ENCODE assay signal across 22 cellular contexts in genomic region chr13:81957121-81957520, GRCh38.
DNase-seq lines count a peak whose midpoint lies in the region; ATAC-seq, FAIRE-seq and TF ChIP-seq lines count a peak whose summit lies in the region.
"Had no signal": no experiment of that assay in that cellular context is flagged by ENCODE, and none has a peak within 500 bp of the region (broad histone marks: within the 10 kb centered on the region; RNA-seq: fewer than 3 reads in every experiment).

No MANE protein-coding gene starts in this region.

- H3K9me3 ChIP-seq in HepG2 (ENCODE audit: low read length) (no peaks in the 10 kb centered on the region), right lobe of liver (no peaks in the 10 kb centered on the region)
- H3K9me3 ChIP-seq: pancreas had no signal

- no peak overlapping the region for H2AFZ ChIP-seq in HepG2 (ENCODE audit: low read length)

- TF ChIP-seq CTCF in HepG2 (CRISPR knock-in tag; IDR thresholded peaks at IDR 0.05) (peak; percentile 32), right lobe of liver (IDR thresholded peaks at IDR 0.05) (peak in 1 of 4 donors; percentile 8), NB4 (IDR thresholded peaks at IDR 0.05; ENCODE audit: low read depth, low read length) (peak; percentile 53), epithelial cell of proximal tubule (conservative IDR thresholded peaks at IDR 0.05; ENCODE audit: low read depth, low read length) (peak; percentile 49)

- CTCF ChIA-PET in HepG2 (lab: Yijun Ruan, JAX; ENCODE audit: low intra/inter-chr PET ratio, low total read pairs) = no interaction called here

- TF ChIP-seq EP300 in HepG2 (IDR thresholded peaks at IDR 0.05; ENCODE audit: low read depth in 2 of 2, low read length in 2 of 2) = no peak
- no peak for TF ChIP-seq EP300 in HepG2 (CRISPR knock-in tag; IDR thresholded peaks at IDR 0.05; ENCODE audit: borderline replicate concordance)

- no peak overlapping the region for H3K4me2 ChIP-seq in HepG2 (ENCODE audit: low read depth, low read length)

- no TSS peak for BruUV-seq in HepG2 (replicated peaks; lab: Mats Ljungman, UMichigan)

- TF ChIP-seq RAD21 in HepG2 (CRISPR knock-in tag; IDR thresholded peaks at IDR 0.05) = no peak

- no peaks in the 10 kb centered on the region for H3K27me3 ChIP-seq in HepG2 (ENCODE audit: control insufficient read depth in 1 of 2, insufficient read depth in 2 of 2, low read length in 2 of 2)
- H3K27me3 ChIP-seq in right lobe of liver = no peaks in the 10 kb centered on the region
- H3K27me3 ChIP-seq: pancreas had no signal

- H3K4me1 ChIP-seq in HepG2 (ENCODE audit: insufficient read depth, low read length) = no peaks in the 10 kb centered on the region
- no peaks in the 10 kb centered on the region for H3K4me1 ChIP-seq in right lobe of liver
- H3K4me1 ChIP-seq: pancreas had no signal

- H3K36me3 ChIP-seq in HepG2 (replicated peaks in 1 of 2; ENCODE audit: control insufficient read depth in 1 of 2, insufficient read depth in 2 of 2, low read length in 2 of 2) (no peaks in the 10 kb centered on the region), right lobe of liver (no peaks in the 10 kb centered on the region)
- H3K36me3 ChIP-seq: pancreas had no signal

- no peaks in the 10 kb centered on the region for H3K79me2 ChIP-seq in HepG2 (ENCODE audit: insufficient read depth, low read length)

- no peaks in the 10 kb centered on the region for H4K20me1 ChIP-seq in HepG2 (ENCODE audit: insufficient read depth, low read length)

- H3K27ac ChIP-seq in HepG2 (ENCODE audit: extremely low read length, insufficient read depth, low read length) (no peak overlapping the region), right lobe of liver (no peak overlapping the region)
- H3K27ac ChIP-seq: pancreas had no signal

- DNase-seq in HepG2 (ENCODE audit: low spot score) = peak; percentile 2
- DNase-seq in right lobe of liver = no peak
- peak; percentile 13 for DNase-seq in NB4 (ENCODE audit: low read depth)
- no peak for DNase-seq in epithelial cell of proximal tubule (ENCODE audit: low read depth)
- no peak for DNase-seq in midbrain (lab: John Stamatoyannopoulos, UW)
- no peak for DNase-seq in activated effector memory CD4-positive, alpha-beta T cell treated with Interleukin-2 at 50 U/mL for 16 hours
- DNase-seq: activated CD4-positive, alpha-beta T cell treated with anti-CD3 and anti-CD28 coated beads for 36 hours; activated CD8-positive, alpha-beta memory T cell treated with anti-CD3 and anti-CD28 coated beads, Interleukin-2, amount 50 U/mL, for 4 hours; activated naive CD4-positive, alpha-beta T cell treated with anti-CD3 and anti-CD28 coated beads, Interleukin-2, amount 50 U/mL, for 16 hours; COR-L47; dermis blood vessel endothelial cell; GDM1; head of caudate nucleus; NCI-H2081 treated with DMSO at 0.1 percent for 48 hours; NCI-H526 treated with DMSO at 0.1 percent for 48 hours; pancreas; stimulated activated naive B cell treated with anti-CD40 and anti-IgM and Interleukin-4, amounts not matched to agents 10 μg/mL and 1 μg/mL and 100 μg/mL, for 72 hours; T-helper 2 cell; trophoblast cell had no signal

- peak; percentile 72 for ATAC-seq in HepG2
- ATAC-seq in right lobe of liver = no peak
- ATAC-seq in GM21515 (IDR thresholded peaks at IDR 0.05; ENCODE audit: unreplicated experiment) = no peak
- no peak for ATAC-seq in HG03108 (IDR thresholded peaks at IDR 0.05; ENCODE audit: unreplicated experiment)
- ATAC-seq: activated CD4-positive, alpha-beta T cell treated with anti-CD3 and anti-CD28 coated beads for 36 hours; pancreas; stimulated activated naive B cell treated with anti-CD40 and anti-IgM and Interleukin-4, amounts not matched to agents 10 μg/mL and 1 μg/mL and 100 μg/mL, for 72 hours had no signal

- in situ Hi-C loops in HepG2 (cut with HindIII; ENCODE audit: extremely low pct_ligation_motif_present, low pct_unique_long_range_greater_than_20kb) = no loop called here

- TF ChIP-seq POLR2A in HepG2 (IDR thresholded peaks at IDR 0.05; ENCODE audit: insufficient read depth in 1 of 2, low read depth in 2 of 2, low read length in 2 of 2) = no peak
- TF ChIP-seq POLR2A in right lobe of liver (IDR thresholded peaks at IDR 0.05) = no peak
- no peak for TF ChIP-seq POLR2A in NB4 (IDR thresholded peaks at IDR 0.05; ENCODE audit: extremely low read depth, insufficient read length)

- intact Hi-C loops in HepG2 (cut with micrococcal nuclease; ENCODE audit: unreplicated experiment) (loop anchor here (1.0 kb wide), 1 partner anchor 317 kb away; no protein-coding TSS in a partner anchor), right lobe of liver (cut with DNase I) (no loop called here)

- no peak overlapping the region for H3K9ac ChIP-seq in HepG2 (ENCODE audit: insufficient read depth, low read depth, low read length)

- H3K4me3 ChIP-seq in HepG2 (replicated peaks in 1 of 3; ENCODE audit: insufficient read depth in 1 of 3, low read depth in 2 of 3, low read length in 3 of 3) (no peak overlapping the region), right lobe of liver (no peak overlapping the region), NB4 (ENCODE audit: low read depth, low read length) (no peak overlapping the region), epithelial cell of proximal tubule (ENCODE audit: low read depth, low read length) (no peak overlapping the region)
- H3K4me3 ChIP-seq: pancreas had no signal

- POLR2A ChIA-PET in HepG2 (lab: Yijun Ruan, JAX) = no interaction called here

- FAIRE-seq in HepG2 (lab: Jason Lieb, UNC) = no peak
- FAIRE-seq: GM18507, pancreas had no signal

TF ChIP-seq in HepG2, 621 proteins besides CTCF, POLR2A, EP300 and RAD21 (continues in another document):
- TF ChIP-seq ZBTB49 (CRISPR knock-in tag; IDR thresholded peaks at IDR 0.05; ENCODE audit: borderline replicate concordance) (no peak), U2AF2 (IDR thresholded peaks at IDR 0.05; ENCODE audit: low read depth, low read length) (no peak), JUND (CRISPR knock-in tag; IDR thresholded peaks at IDR 0.05) (no peak), ETV5 (CRISPR knock-in tag; IDR thresholded peaks at IDR 0.05; ENCODE audit: borderline replicate concordance) (no peak), RORA (CRISPR knock-in tag; IDR thresholded peaks at IDR 0.05) (no peak), POLR2G (IDR thresholded peaks at IDR 0.05; ENCODE audit: low read depth, low read length) (no peak), GPBP1L1 (CRISPR knock-in tag; IDR thresholded peaks at IDR 0.05) (no peak), NFRKB (IDR thresholded peaks at IDR 0.05) (no peak), ZNF333 (CRISPR knock-in tag; IDR thresholded peaks at IDR 0.05; ENCODE audit: borderline replicate concordance) (no peak), E2F5 (CRISPR knock-in tag; conservative IDR thresholded peaks at IDR 0.05) (no peak), ZNF713 (CRISPR knock-in tag; IDR thresholded peaks at IDR 0.05) (no peak), ZNF292 (CRISPR knock-in tag; IDR thresholded peaks at IDR 0.05; ENCODE audit: borderline replicate concordance, low read depth) (no peak), REL (CRISPR knock-in tag; conservative IDR thresholded peaks at IDR 0.05) (no peak), MYC (CRISPR knock-in tag; IDR thresholded peaks at IDR 0.05; ENCODE audit: borderline replicate concordance) (no peak), CHCHD3 (CRISPR knock-in tag; IDR thresholded peaks at IDR 0.05) (no peak), NPAS2 (CRISPR knock-in tag; IDR thresholded peaks at IDR 0.05; ENCODE audit: borderline replicate concordance) (no peak), GLMP (CRISPR knock-in tag; IDR thresholded peaks at IDR 0.05; ENCODE audit: borderline replicate concordance) (no peak)

Comparison
In these comparisons a context has a peak if more than half of its experiments do, and no peak if none do; other contexts are left out.
1. DNase-seq: peak in HepG2 (single experiment) and NB4 (single experiment); none in right lobe of liver (0 of 3), epithelial cell of proximal tubule (single experiment), midbrain (single experiment) and activated effector memory CD4-positive, alpha-beta T cell treated with Interleukin-2 at 50 U/mL for 16 hours (single experiment).